ENCODE assay signal across 1 cellular context in genomic region chr3:15859507-15860013, GRCh38.
TF ChIP-seq lines count a peak whose summit lies in the region.

No MANE protein-coding gene starts in this region.

TF ChIP-seq in HepG2, 621 proteins besides CTCF, POLR2A, EP300 and RAD21 (continued from another document):
- TF ChIP-seq PAXIP1 (CRISPR knock-in tag; conservative IDR thresholded peaks at IDR 0.05) (no peak), RCOR2 (CRISPR knock-in tag; IDR thresholded peaks at IDR 0.05) (no peak), GATAD1 (CRISPR knock-in tag; IDR thresholded peaks at IDR 0.05) (peak; percentile 66), RNF219 (CRISPR knock-in tag; IDR thresholded peaks at IDR 0.05) (no peak), ZMYM4 (CRISPR knock-in tag; IDR thresholded peaks at IDR 0.05) (0 out of 2 replicates have a peak, but pooled peaks have one; percentile 33), CREB1 (IDR thresholded peaks at IDR 0.05) (0 out of 2 replicates have a peak, but pooled peaks have one; percentile 16), CREB1 (CRISPR knock-in tag; IDR thresholded peaks at IDR 0.05) (no peak), ZNF569 (CRISPR knock-in tag; IDR thresholded peaks at IDR 0.05; ENCODE audit: borderline replicate concordance) (no peak), KLF11 (CRISPR knock-in tag; IDR thresholded peaks at IDR 0.05) (no peak)
- TF ChIP-seq, protein P1, sequence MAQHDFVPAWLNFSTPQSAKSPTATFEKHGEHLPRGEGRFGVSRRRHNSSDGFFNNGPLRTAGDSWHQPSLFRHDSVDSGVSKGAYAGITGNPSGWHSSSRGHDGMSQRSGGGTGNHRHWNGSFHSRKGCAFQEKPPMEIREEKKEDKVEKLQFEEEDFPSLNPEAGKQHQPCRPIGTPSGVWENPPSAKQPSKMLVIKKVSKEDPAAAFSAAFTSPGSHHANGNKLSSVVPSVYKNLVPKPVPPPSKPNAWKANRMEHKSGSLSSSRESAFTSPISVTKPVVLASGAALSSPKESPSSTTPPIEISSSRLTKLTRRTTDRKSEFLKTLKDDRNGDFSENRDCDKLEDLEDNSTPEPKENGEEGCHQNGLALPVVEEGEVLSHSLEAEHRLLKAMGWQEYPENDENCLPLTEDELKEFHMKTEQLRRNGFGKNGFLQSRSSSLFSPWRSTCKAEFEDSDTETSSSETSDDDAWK (CRISPR knock-in tag; IDR thresholded peaks at IDR 0.05) = no peak
